Comparison of ENCODE assay signal across 22 cellular contexts in the genomic region with DNA sequence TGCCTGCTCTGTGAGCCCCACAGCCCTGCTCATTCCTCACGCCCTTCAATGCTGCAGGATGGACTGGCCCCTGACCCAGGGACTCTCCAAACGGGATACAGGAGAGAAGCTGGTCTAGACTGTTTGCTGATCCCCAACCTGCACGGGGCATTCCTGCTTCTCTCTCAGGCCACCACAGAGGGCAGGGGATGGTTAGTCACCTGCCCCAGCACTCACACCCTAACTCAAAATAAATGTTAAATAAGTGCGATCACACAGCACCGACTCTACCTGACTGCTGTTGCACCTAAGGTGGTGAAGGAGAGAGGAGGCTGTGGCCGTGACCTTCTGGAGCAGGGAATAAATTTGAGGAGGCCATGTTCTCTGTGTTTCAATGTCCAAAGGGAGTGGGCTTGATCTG. TPM values are rescaled to one million over a fixed set of nuclear protein-coding genes. Genes with fewer than 3 reads are reported as not detected.
A peak's percentile ranks its signal among the peaks of the same experiment; 100 is the strongest.
DNase-seq lines count a peak whose midpoint lies in the region; ATAC-seq, FAIRE-seq and TF ChIP-seq lines count a peak whose summit lies in the region.
"Had no signal": no experiment of that assay in that cellular context is flagged by ENCODE, and none has a peak within 500 bp of the region (broad histone marks: within the 10 kb centered on the region; RNA-seq: fewer than 3 reads in every experiment).

No MANE protein-coding gene starts in this region.

- TF ChIP-seq POLR2A in H1 (IDR thresholded peaks at IDR 0.05; ENCODE audit: control extremely low read depth in 1 of 2, low read depth in 2 of 2, low read length in 2 of 2), result no peak

- TF ChIP-seq RAD21 in H1 (IDR thresholded peaks at IDR 0.05 in 1 of 2, conservative IDR thresholded peaks at IDR 0.05 in 1 of 2; ENCODE audit: low read depth in 2 of 2, low read length in 2 of 2), result no peak

- H4K20me1 ChIP-seq in BLaER1 treated with 17β-estradiol and CSF1 and Interleukin-3, amounts not matched to agents 10 nM and 100 nM, result no peaks in the 10 kb centered on the region
- H4K20me1 ChIP-seq in H1 (replicated peaks in 1 of 2; ENCODE audit: control insufficient read depth in 1 of 2, insufficient read depth in 2 of 2, low read length in 2 of 2), result no peaks in the 10 kb centered on the region

- H2BK20ac ChIP-seq in H1 (ENCODE audit: low read length), result no peak overlapping the region

- CTCF ChIA-PET in H1 (lab: Charles Lee; ENCODE audit: partially characterized antibody), result interaction anchor here (1.0 to 4.6 kb wide), 8 partner anchors 28 to 159 kb away, joined by 3 to 31 read pairs (median 4); no protein-coding TSS in a partner anchor

- no peaks in the 10 kb centered on the region for H3K36me3 ChIP-seq in BLaER1 treated with 17β-estradiol and CSF1 and Interleukin-3, amounts not matched to agents 10 nM and 100 nM
- H3K36me3 ChIP-seq in H1 (ENCODE audit: control insufficient read depth in 2 of 4, insufficient read depth in 4 of 4, low read length in 3 of 4) (no peaks in the 10 kb centered on the region), mesenchymal stem cell (ENCODE audit: control insufficient read depth in 1 of 2, insufficient read depth in 2 of 2, low read depth in 1 of 2, low read length in 2 of 2) (no peaks in the 10 kb centered on the region)
- H3K36me3 ChIP-seq: BE2C had no signal

- TF ChIP-seq CTCF in H1 (IDR thresholded peaks at IDR 0.05; ENCODE audit: control extremely low read depth in 1 of 3, insufficient read depth in 1 of 3, low read depth in 1 of 3, low read length in 3 of 3), result no peak

- no peaks in the 10 kb centered on the region for H3K27me3 ChIP-seq in BLaER1 treated with 17β-estradiol and CSF1 and Interleukin-3, amounts not matched to agents 10 nM and 100 nM
- H3K27me3 ChIP-seq in H1 (replicated peaks in 1 of 4; ENCODE audit: control insufficient read depth in 3 of 4, extremely low read depth in 1 of 4, insufficient read depth in 3 of 4, low read length in 3 of 4), result no peaks in the 10 kb centered on the region
- peaks cover 0 to 9% of the 10 kb centered on the region in 2 experiments for H3K27me3 ChIP-seq in mesenchymal stem cell (ENCODE audit: control insufficient read depth in 1 of 2, insufficient read depth in 1 of 2, low read length in 2 of 2)
- H3K27me3 ChIP-seq: BE2C had no signal

- peak overlapping the region in 7 of 11 experiments; percentile 2 to 51 (median 23); a peak in 12 of 22 replicates for H3K27ac ChIP-seq in BLaER1 treated with 17β-estradiol and CSF1 and Interleukin-3, amounts not matched to agents 10 nM and 100 nM
- H3K27ac ChIP-seq in H1 (ENCODE audit: low read depth, low read length) (no peak overlapping the region), mesenchymal stem cell (ENCODE audit: low read length, poor library complexity, severe bottlenecking) (no peak overlapping the region)
- H3K27ac ChIP-seq: GM23248, HL-60 had no signal

- H3K4ac ChIP-seq in H1 (replicated peaks; ENCODE audit: insufficient read length, low read depth, low read length) (no peak overlapping the region), mesenchymal stem cell (ENCODE audit: low read depth in 1 of 2, low read length in 2 of 2) (no peak overlapping the region)

- no peak for ATAC-seq in GM19351 (IDR thresholded peaks at IDR 0.05; ENCODE audit: unreplicated experiment)

- 93% methylated on average over 6 of the region's 6 CpGs; no CpG with 5 or more reads in 1 of the 2 experiments for WGBS in H1 (ENCODE audit: extremely low coverage in 1 of 2, insufficient coverage in 1 of 2, insufficient read length in 1 of 2, insufficient replicate concordance in 2 of 2, low coverage in 1 of 2, low lambda C conversion rate in 2 of 2, missing lambda C conversion rate in 1 of 2), 2 experiments
- WGBS in mesenchymal stem cell, result 85% methylated on average over 6 of the region's 6 CpGs

- peaks cover 24 to 50% (median 30%) of the 10 kb centered on the region in 10 experiments for H3K4me1 ChIP-seq in BLaER1 treated with 17β-estradiol and CSF1 and Interleukin-3, amounts not matched to agents 10 nM and 100 nM
- H3K4me1 ChIP-seq in H1 (replicated peaks in 1 of 4; ENCODE audit: control insufficient read depth in 3 of 4, insufficient read depth in 4 of 4, low read length in 3 of 4), result no peaks in the 10 kb centered on the region
- H3K4me1 ChIP-seq in mesenchymal stem cell (ENCODE audit: control insufficient read depth, insufficient read depth, low read depth, low read length), result no peaks in the 10 kb centered on the region
- H3K4me1 ChIP-seq: BE2C had no signal

- no peak overlapping the region for H3K56ac ChIP-seq in H1 (replicated peaks; ENCODE audit: insufficient read length, low read depth, low read length)

- H3K9me3 ChIP-seq in BLaER1 treated with 17β-estradiol and CSF1 and Interleukin-3, amounts not matched to agents 10 nM and 100 nM (replicated peaks in 1 of 11), result no peaks in the 10 kb centered on the region
- no peaks in the 10 kb centered on the region for H3K9me3 ChIP-seq in H1 (ENCODE audit: insufficient read depth in 2 of 2, low read depth in 1 of 2, low read length in 1 of 2)
- H3K9me3 ChIP-seq in mesenchymal stem cell (ENCODE audit: control insufficient read depth, low read length), result no peaks in the 10 kb centered on the region
- H3K9me3 ChIP-seq: BE2C had no signal

- no peak overlapping the region for H3K18ac ChIP-seq in H1 (ENCODE audit: extremely low read depth, low read length)
- H3K18ac ChIP-seq in mesenchymal stem cell (ENCODE audit: low read depth in 1 of 2, low read length in 2 of 2), result no peak overlapping the region

- peak overlapping the region; percentile 45 to 76 (median 66) for H3K4me2 ChIP-seq in BLaER1 treated with 17β-estradiol and CSF1 and Interleukin-3, amounts not matched to agents 10 nM and 100 nM
- H3K4me2 ChIP-seq in H1 (ENCODE audit: insufficient read depth in 1 of 2, low read depth in 2 of 2, low read length in 2 of 2) (no peak overlapping the region), mesenchymal stem cell (ENCODE audit: low read length, poor library complexity, severe bottlenecking) (no peak overlapping the region)

- POLR2A ChIA-PET in H1 (lab: Charles Lee; ENCODE audit: partially characterized antibody), result no interaction called here

- no peak overlapping the region for H2BK12ac ChIP-seq in H1 (ENCODE audit: low read depth, low read length)
- no peak overlapping the region for H2BK12ac ChIP-seq in mesenchymal stem cell (ENCODE audit: low read length in 2 of 2)

- no peak overlapping the region for H4K5ac ChIP-seq in H1 (ENCODE audit: insufficient read length, low read depth, low read length)

- no peak for TF ChIP-seq EP300 in H1 (IDR thresholded peaks at IDR 0.05; ENCODE audit: borderline replicate concordance in 1 of 2, low read depth in 2 of 2, low read length in 2 of 2)

- H2BK15ac ChIP-seq in H1 (ENCODE audit: low read length), result no peak overlapping the region
- H2BK15ac ChIP-seq in mesenchymal stem cell (ENCODE audit: low read depth, poor library complexity, severe bottlenecking), result no peak overlapping the region

- no peak for FAIRE-seq in H1 (lab: Jason Lieb, UNC)
- FAIRE-seq: A204.1, GM19239, H54, K562 had no signal

- no peaks in the 10 kb centered on the region for H3K79me1 ChIP-seq in H1 (ENCODE audit: low read depth, low read length)
- no peaks in the 10 kb centered on the region for H3K79me1 ChIP-seq in mesenchymal stem cell (replicated peaks; ENCODE audit: low read length, poor library complexity, severe bottlenecking)

- H2BK120ac ChIP-seq in H1 (replicated peaks; ENCODE audit: low read depth, low read length) (no peak overlapping the region), mesenchymal stem cell (ENCODE audit: low read depth, low read length) (no peak overlapping the region)

- H2AK5ac ChIP-seq in H1 (ENCODE audit: low read depth, low read length) (no peak overlapping the region), mesenchymal stem cell (ENCODE audit: low read length, severe bottlenecking) (no peak overlapping the region)

- H3K14ac ChIP-seq in H1 (ENCODE audit: insufficient read length) (no peak overlapping the region), mesenchymal stem cell (ENCODE audit: low read length in 2 of 2) (no peak overlapping the region)

- no peak overlapping the region for H3K4me3 ChIP-seq in BLaER1 treated with 17β-estradiol and CSF1 and Interleukin-3, amounts not matched to agents 10 nM and 100 nM
- H3K4me3 ChIP-seq in H1 (ENCODE audit: extremely low read depth in 1 of 4, insufficient read depth in 2 of 4, low read depth in 3 of 4, low read length in 4 of 4) (no peak overlapping the region), mesenchymal stem cell (ENCODE audit: insufficient read depth in 1 of 2, low read depth in 1 of 2, low read length in 2 of 2) (no peak overlapping the region)
- H3K4me3 ChIP-seq: GM23248, K562 had no signal

- peak overlapping the region in 5 of 11 experiments; percentile 4 to 45 (median 19); a peak in 2 of 22 replicates for H3K9ac ChIP-seq in BLaER1 treated with 17β-estradiol and CSF1 and Interleukin-3, amounts not matched to agents 10 nM and 100 nM
- H3K9ac ChIP-seq in H1 (replicated peaks in 1 of 4; ENCODE audit: extremely low read depth in 1 of 4, low read depth in 3 of 4, low read length in 3 of 4), result no peak overlapping the region
- H3K9ac ChIP-seq in mesenchymal stem cell (ENCODE audit: low read length), result no peak overlapping the region
- H3K9ac ChIP-seq: GM23248 had no signal

- no peak overlapping the region for H3K23ac ChIP-seq in H1 (ENCODE audit: insufficient read length)
- no peak overlapping the region for H3K23ac ChIP-seq in mesenchymal stem cell (ENCODE audit: low read length in 2 of 2)

- H2AFZ ChIP-seq in H1 (ENCODE audit: low read length) (no peak overlapping the region; the same call in 1 of the 2 replicates), mesenchymal stem cell (ENCODE audit: low read depth, low read length) (no peak overlapping the region)
- H2AFZ ChIP-seq: GM23248 had no signal

- no peak overlapping the region for H4K91ac ChIP-seq in H1 (replicated peaks; ENCODE audit: insufficient read length, low read length)
- H4K91ac ChIP-seq in mesenchymal stem cell (ENCODE audit: low read length), result peak overlapping the region; percentile 1

- H3K79me2 ChIP-seq in H1 (ENCODE audit: control insufficient read depth in 1 of 2, insufficient read depth in 2 of 2, low read length in 2 of 2), result no peaks in the 10 kb centered on the region

- H3K23me2 ChIP-seq in H1 (ENCODE audit: low read depth, low read length), result no peaks in the 10 kb centered on the region

- H2BK5ac ChIP-seq in H1 (ENCODE audit: low read depth, low read length) (no peak overlapping the region), mesenchymal stem cell (ENCODE audit: low read depth, low read length, poor library complexity, severe bottlenecking) (no peak overlapping the region)

- H4K8ac ChIP-seq in H1 (ENCODE audit: extremely low read depth, insufficient read depth, low read length) (0 out of 2 replicates have a peak overlapping the region, but pooled peaks have one; percentile 7), mesenchymal stem cell (ENCODE audit: low read length) (no peak overlapping the region)

- DNase-seq in H1 (ENCODE audit: low read depth in 1 of 2, low spot score in 2 of 2) (peak in 1 of 2 experiments; percentile 16), mesenchymal stem cell (no peak), hippocampal formation (lab: John Stamatoyannopoulos, UW) (no peak)
- DNase-seq in activated CD4-positive, alpha-beta T cell treated with anti-CD3 and anti-CD28 coated beads, Interleukin-2, amount 50 U/mL, for 48 hours, result no peak
- DNase-seq: ACHN; BE2C; Calu3; CD4-positive, alpha-beta memory T cell; DMS79 treated with DMSO at 0.1 percent for 48 hours; GF-D8; GM23248; HCEC 1CT; IMR-90 had no signal

RNA-seq across cellular contexts. Expression of gene TGM6, which starts 39.9 kb away (rescaled TPM):
- not detected in 2 replicates for total RNA-seq in H1 (2021; fragmentation: NEBNext Ultra II Directional; extraction: Animal tissue kit (Norgen Biotek cat#: 25700))
- polyA plus RNA-seq in H1 (2011; rRNA removed), result 0.03 and 0.16 TPM in 2 replicates
- polyA plus RNA-seq in H1 (2011; cell fraction: cytosol; rRNA removed), result not detected
- 0.11 TPM for polyA plus RNA-seq in H1 (2011; cell fraction: nucleus; rRNA removed)
- polyA plus RNA-seq in H1 (2012, experiment 1 of 2), result not detected in 4 replicates
- polyA plus RNA-seq in H1 (2012, experiment 2 of 2), result not detected
- not detected for polyA plus RNA-seq in H1 (2013, experiment 1 of 2)
- not detected for polyA plus RNA-seq in H1 (2013, experiment 2 of 2)
- not detected in 2 replicates for polyA minus RNA-seq in H1 (2011; rRNA and poly(A)+ RNA removed)
- polyA minus RNA-seq in H1 (2011; cell fraction: cytosol; rRNA and poly(A)+ RNA removed), result not detected
- not detected for polyA minus RNA-seq in H1 (2011; cell fraction: nucleus; rRNA and poly(A)+ RNA removed)
- polyA plus RNA-seq in mesenchymal stem cell (2013, experiment 1 of 2), result not detected
- not detected for polyA plus RNA-seq in mesenchymal stem cell (2013, experiment 2 of 2)
- total RNA-seq: Calu3; CD4-positive, alpha-beta memory T cell; GM23248; HT1080; IMR-90; K562 had no signal
- polyA plus RNA-seq: CD14-positive monocyte; CD4-positive, alpha-beta memory T cell; GM23248; IMR-90; K562 had no signal

RNA-seq across cellular contexts. Expression of gene TGM3, which starts 45.0 kb away (rescaled TPM):
- total RNA-seq in H1 (2021; fragmentation: NEBNext Ultra II Directional; extraction: Animal tissue kit (Norgen Biotek cat#: 25700)), result not detected in 2 replicates
- polyA plus RNA-seq in H1 (2011; rRNA removed), result 0.08 and 0.12 TPM in 2 replicates
- 0.14 TPM for polyA plus RNA-seq in H1 (2011; cell fraction: cytosol; rRNA removed)
- 0.13 TPM for polyA plus RNA-seq in H1 (2011; cell fraction: nucleus; rRNA removed)
- 0.07 to 0.15 TPM in 2 of 4 replicates, not detected in the others for polyA plus RNA-seq in H1 (2012, experiment 1 of 2)
- 0.08 TPM for polyA plus RNA-seq in H1 (2012, experiment 2 of 2)
- 0.08 TPM for polyA plus RNA-seq in H1 (2013, experiment 1 of 2)
- polyA plus RNA-seq in H1 (2013, experiment 2 of 2), result 0.06 TPM
- polyA minus RNA-seq in H1 (2011; rRNA and poly(A)+ RNA removed), result 0.05 and 0.79 TPM in 2 replicates
- not detected for polyA minus RNA-seq in H1 (2011; cell fraction: cytosol; rRNA and poly(A)+ RNA removed)
- not detected for polyA minus RNA-seq in H1 (2011; cell fraction: nucleus; rRNA and poly(A)+ RNA removed)
- polyA plus RNA-seq in mesenchymal stem cell (2013, experiment 1 of 2), result not detected
- not detected for polyA plus RNA-seq in mesenchymal stem cell (2013, experiment 2 of 2)
- total RNA-seq: Calu3; CD4-positive, alpha-beta memory T cell; HT1080; IMR-90; K562 had no signal
- polyA plus RNA-seq: CD14-positive monocyte; CD4-positive, alpha-beta memory T cell; IMR-90; K562 had no signal

Comparison
In these comparisons a context has a peak if more than half of its experiments do, and no peak if none do; other contexts are left out.
1. H3K27ac ChIP-seq: peak in BLaER1 treated with 17β-estradiol and CSF1 and Interleukin-3, amounts not matched to agents 10 nM and 100 nM (7 of 11); none in H1 (single experiment) and mesenchymal stem cell (single experiment).
2. H3K4me2 ChIP-seq: peak in BLaER1 treated with 17β-estradiol and CSF1 and Interleukin-3, amounts not matched to agents 10 nM and 100 nM (11 of 11); none in H1 (0 of 2) and mesenchymal stem cell (single experiment).